ENCODE assay signal across 14 cellular contexts in genomic region chr3:177842743-177843734, GRCh38.
DNase-seq lines count a peak whose midpoint lies in the region; ATAC-seq lines count a peak whose summit lies in the region.
"Had no signal": no experiment of that assay in that cellular context is flagged by ENCODE, and none has a peak within 500 bp of the region (broad histone marks: within the 10 kb centered on the region; RNA-seq: fewer than 3 reads in every experiment).

No MANE protein-coding gene starts in this region.

- H3K27ac Mint-ChIP-seq in activated naive CD4-positive, alpha-beta T cell treated with anti-CD3 and anti-CD28 coated beads, Interleukin-2, amount 50 U/mL, for 72 hours: peak overlapping the region in 1 of 2 donors; percentile 90
- no peak overlapping the region for H3K27ac Mint-ChIP-seq in stimulated activated effector memory CD8-positive, alpha-beta T cell treated with anti-CD3 and anti-CD28 coated beads, Interleukin-12 subunit alpha, Interleukin-12 subunit beta, amount 100 ng/mL, for 72 hours
- no peak overlapping the region for H3K27ac Mint-ChIP-seq in activated CD8-positive, alpha-beta T cell treated with anti-CD3 and anti-CD28 coated beads, Interleukin-2, amount 10 ng/mL, durations not matched to agents 7 days and 5 days
- H3K27ac Mint-ChIP-seq: GM23338 had no signal

- no peak for DNase-seq in activated naive CD4-positive, alpha-beta T cell treated with anti-CD3 and anti-CD28 coated beads, Interleukin-2, amount 50 U/mL, for 72 hours (ENCODE audit: low spot score in 2 of 2)
- DNase-seq in activated naive CD4-positive, alpha-beta T cell treated with anti-CD3 and anti-CD28 coated beads, Interleukin-2, amount 50 U/mL, for 16 hours: no peak
- peak; percentile 34 for DNase-seq in HT1080 (ENCODE audit: low read depth)
- DNase-seq in NOMO-1 treated with dmso at 0.1 percent for 144 hours (lab: John Stamatoyannopoulos, UW; ENCODE audit: unreplicated experiment): peak; percentile 12
- DNase-seq in stimulated activated effector memory CD8-positive, alpha-beta T cell treated with anti-CD3 and anti-CD28 coated beads, Interleukin-12 subunit alpha, Interleukin-12 subunit beta, amount 100 ng/mL, for 72 hours (ENCODE audit: low spot score in 2 of 2): no peak
- DNase-seq in NCI-H1930 (lab: John Stamatoyannopoulos, UW): no peak
- DNase-seq in glomerular visceral epithelial cell (ENCODE audit: extremely low spot score): no peak
- DNase-seq in activated CD8-positive, alpha-beta T cell treated with anti-CD3 and anti-CD28 coated beads, Interleukin-2, amount 10 ng/mL, durations not matched to agents 7 days and 5 days: no peak
- DNase-seq: COR-L47, KG1, NCI-H187 treated with DMSO at 0.1 percent for 48 hours, NCI-H2171, NCI-H82 had no signal

- ATAC-seq in activated naive CD4-positive, alpha-beta T cell treated with anti-CD3 and anti-CD28 coated beads, Interleukin-2, amount 50 U/mL, for 72 hours: peak; percentile 56 to 99
- ATAC-seq in stimulated activated effector memory CD8-positive, alpha-beta T cell treated with anti-CD3 and anti-CD28 coated beads, Interleukin-12 subunit alpha, Interleukin-12 subunit beta, amount 100 ng/mL, for 72 hours: peak; percentile 98
- ATAC-seq in activated CD8-positive, alpha-beta T cell treated with anti-CD3 and anti-CD28 coated beads, Interleukin-2, amount 10 ng/mL, durations not matched to agents 7 days and 5 days: no peak
- ATAC-seq: GM23338 had no signal

- peaks cover 5 to 18% of the 10 kb centered on the region in 2 donors for H3K9me3 Mint-ChIP-seq in activated naive CD4-positive, alpha-beta T cell treated with anti-CD3 and anti-CD28 coated beads, Interleukin-2, amount 50 U/mL, for 72 hours
- H3K9me3 Mint-ChIP-seq in stimulated activated effector memory CD8-positive, alpha-beta T cell treated with anti-CD3 and anti-CD28 coated beads, Interleukin-12 subunit alpha, Interleukin-12 subunit beta, amount 100 ng/mL, for 72 hours: no peaks in the 10 kb centered on the region
- no peaks in the 10 kb centered on the region for H3K9me3 Mint-ChIP-seq in activated CD8-positive, alpha-beta T cell treated with anti-CD3 and anti-CD28 coated beads, Interleukin-2, amount 10 ng/mL, durations not matched to agents 7 days and 5 days (ENCODE audit: insufficient read depth)
- H3K9me3 Mint-ChIP-seq: GM23338 had no signal

- peaks cover 0 to 4% of the 10 kb centered on the region in 2 donors for H3K36me3 Mint-ChIP-seq in activated naive CD4-positive, alpha-beta T cell treated with anti-CD3 and anti-CD28 coated beads, Interleukin-2, amount 50 U/mL, for 72 hours
- no peaks in the 10 kb centered on the region for H3K36me3 Mint-ChIP-seq in stimulated activated effector memory CD8-positive, alpha-beta T cell treated with anti-CD3 and anti-CD28 coated beads, Interleukin-12 subunit alpha, Interleukin-12 subunit beta, amount 100 ng/mL, for 72 hours
- H3K36me3 Mint-ChIP-seq in activated CD8-positive, alpha-beta T cell treated with anti-CD3 and anti-CD28 coated beads, Interleukin-2, amount 10 ng/mL, durations not matched to agents 7 days and 5 days (ENCODE audit: low read depth): no peaks in the 10 kb centered on the region

- H3K4me3 Mint-ChIP-seq in stimulated activated effector memory CD8-positive, alpha-beta T cell treated with anti-CD3 and anti-CD28 coated beads, Interleukin-12 subunit alpha, Interleukin-12 subunit beta, amount 100 ng/mL, for 72 hours: no peak overlapping the region
- H3K4me3 Mint-ChIP-seq in activated CD8-positive, alpha-beta T cell treated with anti-CD3 and anti-CD28 coated beads, Interleukin-2, amount 10 ng/mL, durations not matched to agents 7 days and 5 days: no peak overlapping the region
- H3K4me3 Mint-ChIP-seq: GM23338 had no signal

- CTCF ChIA-PET in activated CD8-positive, alpha-beta T cell treated with anti-CD3 and anti-CD28 coated beads, Interleukin-2, amount 10 ng/mL, durations not matched to agents 7 days and 5 days (lab: Charles Lee): interaction anchor here (1.2 kb wide), 1 partner anchor 10 kb away, joined by 3 read pairs; no protein-coding TSS in a partner anchor

- POLR2A ChIA-PET in activated CD8-positive, alpha-beta T cell treated with anti-CD3 and anti-CD28 coated beads, Interleukin-2, amount 10 ng/mL, durations not matched to agents 7 days and 5 days (lab: Charles Lee): no interaction called here

- no peaks in the 10 kb centered on the region for H3K27me3 Mint-ChIP-seq in activated CD8-positive, alpha-beta T cell treated with anti-CD3 and anti-CD28 coated beads, Interleukin-2, amount 10 ng/mL, durations not matched to agents 7 days and 5 days (ENCODE audit: low read depth)

- no peaks in the 10 kb centered on the region for H3K4me1 Mint-ChIP-seq in stimulated activated effector memory CD8-positive, alpha-beta T cell treated with anti-CD3 and anti-CD28 coated beads, Interleukin-12 subunit alpha, Interleukin-12 subunit beta, amount 100 ng/mL, for 72 hours
- H3K4me1 Mint-ChIP-seq in activated CD8-positive, alpha-beta T cell treated with anti-CD3 and anti-CD28 coated beads, Interleukin-2, amount 10 ng/mL, durations not matched to agents 7 days and 5 days (ENCODE audit: low read depth): no peaks in the 10 kb centered on the region

Comparison
In these comparisons a context has a peak if more than half of its experiments do, and no peak if none do; other contexts are left out.
1. DNase-seq: peak in HT1080 (single experiment) and NOMO-1 treated with dmso at 0.1 percent for 144 hours (single experiment); none in activated naive CD4-positive, alpha-beta T cell treated with anti-CD3 and anti-CD28 coated beads, Interleukin-2, amount 50 U/mL, for 72 hours (0 of 2), activated naive CD4-positive, alpha-beta T cell treated with anti-CD3 and anti-CD28 coated beads, Interleukin-2, amount 50 U/mL, for 16 hours (single experiment), stimulated activated effector memory CD8-positive, alpha-beta T cell treated with anti-CD3 and anti-CD28 coated beads, Interleukin-12 subunit alpha, Interleukin-12 subunit beta, amount 100 ng/mL, for 72 hours (0 of 2), NCI-H1930 (0 of 2), glomerular visceral epithelial cell (single experiment) and activated CD8-positive, alpha-beta T cell treated with anti-CD3 and anti-CD28 coated beads, Interleukin-2, amount 10 ng/mL, durations not matched to agents 7 days and 5 days (single experiment).